In genomic region chr6:74991573-74992332, GRCh38 we compare ENCODE assay signal across 15 cellular contexts.
DNase-seq lines count a peak whose midpoint lies in the region; ATAC-seq and TF ChIP-seq lines count a peak whose summit lies in the region.
"Had no signal": no experiment of that assay in that cellular context is flagged by ENCODE, and none has a peak within 500 bp of the region (broad histone marks: within the 10 kb centered on the region; RNA-seq: fewer than 3 reads in every experiment).

No MANE protein-coding gene starts in this region.

- no peaks in the 10 kb centered on the region for H3K79me2 ChIP-seq in mammary epithelial cell (ENCODE audit: insufficient read depth, low read length)

- TSS peak; percentile 29 for BruUV-seq in mammary epithelial cell (replicated peaks; lab: Mats Ljungman, UMichigan)

- H3K27me3 ChIP-seq in mammary epithelial cell (ENCODE audit: insufficient read depth, low read length), result no peaks in the 10 kb centered on the region
- H3K27me3 ChIP-seq: uterus had no signal

- TF ChIP-seq CTCF in mammary epithelial cell (conservative IDR thresholded peaks at IDR 0.05 in 1 of 2, IDR thresholded peaks at IDR 0.05 in 1 of 2; ENCODE audit: extremely low read depth in 1 of 2, insufficient read depth in 1 of 2, low read depth in 1 of 2, low read length in 2 of 2), result peak in 1 of 2 donors; percentile 39

- no peak overlapping the region for H3K4me3 Mint-ChIP-seq in activated T-helper 2 cell treated with anti-CD3 and anti-CD28 coated beads, Interferon-gamma antibody, Interleukin-2, Interleukin-4, amounts not matched to agents 10 μg/mL and 5 μg/mL and 100 μg/mL, durations not matched to agents 14 hours and 24 hours and 36 hours (ENCODE audit: low read depth)
- H3K4me3 Mint-ChIP-seq: immature natural killer cell; naive thymus-derived CD8-positive, alpha-beta T cell had no signal

- DNase-seq in AG08396 (ENCODE audit: low spot score) (peak; percentile 9), HS-27A (ENCODE audit: low read depth) (peak; percentile 40), mammary epithelial cell (peak; percentile 92), iPS-NIHi11 (ENCODE audit: low spot score) (peak; percentile 21), anterior cingulate cortex (lab: John Stamatoyannopoulos, UW) (no peak)
- DNase-seq in activated T-helper 2 cell treated with anti-CD3 and anti-CD28 coated beads, Interferon-gamma antibody, Interleukin-2, Interleukin-4, amounts not matched to agents 10 μg/mL and 5 μg/mL and 100 μg/mL, durations not matched to agents 14 hours and 24 hours and 36 hours (ENCODE audit: low spot score), result no peak
- DNase-seq: C1 segment of cervical spinal cord; immature natural killer cell; naive thymus-derived CD8-positive, alpha-beta T cell; NCI-H1694 treated with DMSO at 0.1 percent for 48 hours; stimulated activated CD4-positive, alpha-beta T cell treated with anti-CD3 and anti-CD28 coated beads, Interleukin-12 subunit alpha, Interleukin-12 subunit beta, amount 100 ng/mL, for 4 hours; T-helper 2 cell; uterus had no signal

- CTCF ChIA-PET in mammary epithelial cell (lab: Charles Lee; ENCODE audit: low non-redundant PET), result interaction anchor here (0.6 kb wide), 2 partner anchors 11 to 47 kb away, joined by 3 to 10 read pairs; no protein-coding TSS in a partner anchor

- intact Hi-C loops in mammary epithelial cell (cut with micrococcal nuclease), result loop anchor here (1.0 to 5.0 kb wide), 6 partner anchors 12 to 582 kb away; partner anchors contain the start of gene COL12A1
- intact Hi-C loops in activated T-helper 2 cell treated with anti-CD3 and anti-CD28 coated beads, Interferon-gamma antibody, Interleukin-2, Interleukin-4, amounts not matched to agents 10 μg/mL and 5 μg/mL and 100 μg/mL, durations not matched to agents 14 hours and 24 hours and 36 hours (cut with micrococcal nuclease), result no loop called here

- no peaks in the 10 kb centered on the region for H4K20me1 ChIP-seq in mammary epithelial cell (ENCODE audit: insufficient read depth, low read length)

- H3K27ac ChIP-seq in mammary epithelial cell (ENCODE audit: insufficient read depth, low read depth, low read length), result peak overlapping the region; percentile 93
- H3K27ac ChIP-seq: uterus had no signal

- no peaks in the 10 kb centered on the region for H3K27me3 Mint-ChIP-seq in activated T-helper 2 cell treated with anti-CD3 and anti-CD28 coated beads, Interferon-gamma antibody, Interleukin-2, Interleukin-4, amounts not matched to agents 10 μg/mL and 5 μg/mL and 100 μg/mL, durations not matched to agents 14 hours and 24 hours and 36 hours (ENCODE audit: low read depth)

- peaks cover 7% of the 10 kb centered on the region for H3K9me3 ChIP-seq in mammary epithelial cell (replicated peaks; ENCODE audit: insufficient read depth, low read length)
- H3K9me3 ChIP-seq: uterus had no signal

- H3K4me1 Mint-ChIP-seq in activated T-helper 2 cell treated with anti-CD3 and anti-CD28 coated beads, Interferon-gamma antibody, Interleukin-2, Interleukin-4, amounts not matched to agents 10 μg/mL and 5 μg/mL and 100 μg/mL, durations not matched to agents 14 hours and 24 hours and 36 hours (ENCODE audit: low read depth), result no peaks in the 10 kb centered on the region
- H3K4me1 Mint-ChIP-seq: immature natural killer cell; naive thymus-derived CD8-positive, alpha-beta T cell had no signal

- H3K4me3 ChIP-seq in mammary epithelial cell (replicated peaks in 1 of 3; ENCODE audit: insufficient read depth in 1 of 3, low read depth in 2 of 3, low read length in 3 of 3), result no peak overlapping the region
- H3K4me3 ChIP-seq: uterus had no signal

- ATAC-seq in GM18870 (IDR thresholded peaks at IDR 0.05; ENCODE audit: unreplicated experiment) (no peak), HG03159 (IDR thresholded peaks at IDR 0.05; ENCODE audit: unreplicated experiment) (no peak)
- ATAC-seq: naive thymus-derived CD8-positive, alpha-beta T cell had no signal

- peak overlapping the region; percentile 69 for H3K9ac ChIP-seq in mammary epithelial cell (ENCODE audit: insufficient read depth, low read length)

- H3K9me3 Mint-ChIP-seq in activated T-helper 2 cell treated with anti-CD3 and anti-CD28 coated beads, Interferon-gamma antibody, Interleukin-2, Interleukin-4, amounts not matched to agents 10 μg/mL and 5 μg/mL and 100 μg/mL, durations not matched to agents 14 hours and 24 hours and 36 hours, result no peaks in the 10 kb centered on the region

- no peak overlapping the region for H3K27ac Mint-ChIP-seq in activated T-helper 2 cell treated with anti-CD3 and anti-CD28 coated beads, Interferon-gamma antibody, Interleukin-2, Interleukin-4, amounts not matched to agents 10 μg/mL and 5 μg/mL and 100 μg/mL, durations not matched to agents 14 hours and 24 hours and 36 hours
- H3K27ac Mint-ChIP-seq: immature natural killer cell; naive thymus-derived CD8-positive, alpha-beta T cell had no signal

- peak overlapping the region; percentile 73 for H2AFZ ChIP-seq in mammary epithelial cell (ENCODE audit: low read depth, low read length)

- peak overlapping the region; percentile 57 for H3K4me2 ChIP-seq in mammary epithelial cell (ENCODE audit: insufficient read depth, low read depth, low read length)

- no peaks in the 10 kb centered on the region for H3K36me3 Mint-ChIP-seq in activated T-helper 2 cell treated with anti-CD3 and anti-CD28 coated beads, Interferon-gamma antibody, Interleukin-2, Interleukin-4, amounts not matched to agents 10 μg/mL and 5 μg/mL and 100 μg/mL, durations not matched to agents 14 hours and 24 hours and 36 hours (ENCODE audit: low read depth)
- H3K36me3 Mint-ChIP-seq: immature natural killer cell; naive thymus-derived CD8-positive, alpha-beta T cell had no signal

- peaks cover 25% of the 10 kb centered on the region for H3K4me1 ChIP-seq in mammary epithelial cell (ENCODE audit: insufficient read depth, low read length)
- H3K4me1 ChIP-seq: uterus had no signal

- 26% methylated on average over 3 of the region's 3 CpGs for WGBS in mammary epithelial cell (ENCODE audit: low coverage, missing lambda C conversion rate)

- no peaks in the 10 kb centered on the region for H3K36me3 ChIP-seq in mammary epithelial cell (ENCODE audit: insufficient read depth, low read length)
- H3K36me3 ChIP-seq: uterus had no signal

- dilution Hi-C loops in mammary epithelial cell (cut with HindIII; ENCODE audit: low sequenced_read_pairs), result no loop called here

- in situ Hi-C loops in mammary epithelial cell (cut with MboI; ENCODE audit: low sequenced_read_pairs in 2 of 2), result no loop called here

Comparison
In these comparisons a context has a peak if more than half of its experiments do, and no peak if none do; other contexts are left out.
1. DNase-seq: peak in AG08396 (single experiment), HS-27A (single experiment), mammary epithelial cell (single experiment) and iPS-NIHi11 (single experiment); none in activated T-helper 2 cell treated with anti-CD3 and anti-CD28 coated beads, Interferon-gamma antibody, Interleukin-2, Interleukin-4, amounts not matched to agents 10 μg/mL and 5 μg/mL and 100 μg/mL, durations not matched to agents 14 hours and 24 hours and 36 hours (single experiment) and anterior cingulate cortex (0 of 58).